In the genomic region with DNA sequence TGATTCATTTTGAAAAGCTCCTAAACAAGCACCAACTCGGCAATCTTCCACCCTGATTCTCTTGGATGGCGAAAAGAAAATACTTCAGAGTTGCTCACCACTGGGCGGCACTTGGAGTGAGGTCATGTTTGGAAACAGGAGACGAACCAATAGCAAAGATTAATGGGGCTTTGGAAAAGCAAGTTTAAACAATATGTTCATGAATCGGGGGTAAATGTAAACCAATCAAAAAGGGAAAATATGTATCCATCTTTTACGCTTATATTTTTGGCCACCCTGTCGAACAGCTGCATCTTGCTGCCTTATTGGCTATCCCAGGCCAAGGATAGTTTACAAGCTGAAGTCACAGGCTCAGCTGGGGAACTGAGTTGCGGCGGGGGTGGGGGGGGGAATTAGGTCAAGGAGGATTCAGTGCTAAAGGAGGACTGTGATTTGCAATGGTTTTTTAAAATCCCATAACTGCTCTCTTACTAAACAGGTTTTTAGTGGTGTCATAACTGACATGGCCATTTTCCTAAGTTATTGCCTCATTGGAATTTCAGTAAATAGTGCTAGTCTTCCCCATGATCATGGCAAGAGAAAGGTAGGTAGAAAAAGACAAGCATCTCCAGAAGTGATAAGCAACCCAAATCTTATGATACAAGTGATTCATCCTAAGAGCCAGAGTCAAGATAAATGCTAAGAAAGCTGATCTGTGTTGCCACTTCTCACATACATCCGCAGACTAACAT, we compare ENCODE assay signal across 12 cellular contexts.
DNase-seq lines count a peak whose midpoint lies in the region; ATAC-seq and TF ChIP-seq lines count a peak whose summit lies in the region.
"Had no signal": no experiment of that assay in that cellular context is flagged by ENCODE, and none has a peak within 500 bp of the region (broad histone marks: within the 10 kb centered on the region; RNA-seq: fewer than 3 reads in every experiment).

No MANE protein-coding gene starts in this region.

- H3K4me1 ChIP-seq in stomach, result peaks cover 0 to under 1% (median 0%) of the 10 kb centered on the region in 4 donors

- H3K27ac ChIP-seq in stomach, result peak overlapping the region in 3 of 5 donors; percentile 32 to 52 (median 48)

- TF ChIP-seq CTCF in stomach (IDR thresholded peaks at IDR 0.05), result no peak

- DNase-seq in GOT3 (lab: John Stamatoyannopoulos, UW) (peak; percentile 100), amniotic epithelial cell (ENCODE audit: low read depth) (peak; percentile 47), left cardiac atrium (peak; percentile 36), stomach (no peak), epidermal melanocyte (ENCODE audit: insufficient read length, low spot score) (no peak), T-helper 1 cell (no peak)
- DNase-seq: activated CD4-positive, alpha-beta memory T cell treated with anti-CD3 and anti-CD28 coated beads, Interleukin-2, amount 10 ng/mL, durations not matched to agents 7 days and 5 days; activated naive CD8-positive, alpha-beta T cell treated with anti-CD3 and anti-CD28 coated beads, Interleukin-2, amount 50 U/mL, for 24 hours; DMS79 treated with DMSO at 0.1 percent for 48 hours; NCI-H1436 had no signal

- intact Hi-C loops in left cardiac atrium (cut with DNase I), result loop anchor here in 1 of 2 donors (2.0 kb wide), 1 partner anchor 202 kb away; no protein-coding TSS in a partner anchor
- intact Hi-C loops in stomach (cut with DNase I; ENCODE audit: low total_unique reads), result no loop called here

- no peak overlapping the region for H3K4me3 ChIP-seq in stomach

- no peaks in the 10 kb centered on the region for H3K36me3 ChIP-seq in stomach

- no peak for TF ChIP-seq POLR2A in stomach (IDR thresholded peaks at IDR 0.05)

- WGBS in stomach, 5 donors, result 66 to 86% (median 70%) methylated on average over 10 of the region's 10 CpGs

- ATAC-seq in left cardiac atrium (peak; percentile 67 to 70), HG03045 (IDR thresholded peaks at IDR 0.05; ENCODE audit: unreplicated experiment) (no peak), GM21526 (IDR thresholded peaks at IDR 0.05; ENCODE audit: low FRiP score, unreplicated experiment) (no peak)
- ATAC-seq: activated naive CD8-positive, alpha-beta T cell treated with anti-CD3 and anti-CD28 coated beads, Interleukin-2, amount 50 U/mL, for 24 hours had no signal

- H3K9me3 ChIP-seq in stomach, result no peaks in the 10 kb centered on the region

- TF ChIP-seq EP300 in stomach (IDR thresholded peaks at IDR 0.05), result no peak

- no peaks in the 10 kb centered on the region for H3K27me3 ChIP-seq in stomach

Comparison
In these comparisons a context has a peak if more than half of its experiments do, and no peak if none do; other contexts are left out.
1. DNase-seq: peak in GOT3 (single experiment), amniotic epithelial cell (single experiment) and left cardiac atrium (single experiment); none in stomach (single experiment), epidermal melanocyte (single experiment) and T-helper 1 cell (0 of 5).
2. ATAC-seq: peak in left cardiac atrium (2 of 2); none in HG03045 (single experiment) and GM21526 (single experiment).